ENCODE assay signal across 17 cellular contexts in the genomic region with DNA sequence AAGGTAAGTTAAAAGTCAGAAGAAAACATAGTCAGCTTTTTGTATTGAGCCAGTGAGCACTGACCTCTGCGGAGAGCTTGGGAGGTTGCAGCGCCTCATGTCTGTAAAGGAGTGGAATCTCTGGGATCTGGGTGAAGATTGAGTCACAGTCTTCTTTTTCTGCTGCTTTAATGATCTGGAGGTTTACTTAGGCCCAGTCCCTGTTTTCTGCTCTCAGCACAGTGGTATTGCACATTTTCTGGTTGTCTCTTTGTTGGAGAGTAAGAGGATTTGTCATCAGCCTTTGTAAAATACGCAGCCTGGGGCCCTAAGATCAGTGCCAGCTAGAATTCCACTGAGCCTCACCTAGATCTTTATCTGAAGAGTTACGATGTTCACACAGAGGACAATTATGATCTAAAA. TPM values are rescaled to one million over a fixed set of nuclear protein-coding genes. Genes with fewer than 3 reads are reported as not detected.
A peak's percentile ranks its signal among the peaks of the same experiment; 100 is the strongest.
DNase-seq lines count a peak whose midpoint lies in the region; ATAC-seq and TF ChIP-seq lines count a peak whose summit lies in the region.
"Had no signal": no experiment of that assay in that cellular context is flagged by ENCODE, and none has a peak within 500 bp of the region (broad histone marks: within the 10 kb centered on the region; RNA-seq: fewer than 3 reads in every experiment).

No MANE protein-coding gene starts in this region.

- ATAC-seq in Panc1 (peak; percentile 92), HG03280 (IDR thresholded peaks at IDR 0.05; ENCODE audit: unreplicated experiment) (no peak), GM19351 (IDR thresholded peaks at IDR 0.05; ENCODE audit: unreplicated experiment) (no peak)
- no peak for ATAC-seq in activated naive CD8-positive, alpha-beta T cell treated with anti-CD3 and anti-CD28 coated beads, Interleukin-2, amount 50 U/mL, for 24 hours
- ATAC-seq: upper lobe of right lung had no signal

- peak overlapping the region; percentile 66 for H3K4me2 ChIP-seq in osteoblast (ENCODE audit: insufficient read depth, low read length)

- intact Hi-C loops in Panc1 (cut with micrococcal nuclease; ENCODE audit: unreplicated experiment), result no loop called here

- H3K4me1 ChIP-seq in Panc1 (ENCODE audit: control insufficient read depth, insufficient read depth, low read length) (peaks cover 12% of the 10 kb centered on the region), ectodermal cell (ENCODE audit: control insufficient read depth, insufficient read depth, low read length) (peaks cover 14% of the 10 kb centered on the region), osteoblast (ENCODE audit: insufficient read depth, low read length) (peaks cover 24% of the 10 kb centered on the region)
- H3K4me1 ChIP-seq: upper lobe of right lung had no signal

- no peaks in the 10 kb centered on the region for H3K27me3 Mint-ChIP-seq in activated naive CD8-positive, alpha-beta T cell treated with anti-CD3 and anti-CD28 coated beads, Interleukin-2, amount 50 U/mL, for 24 hours

- BruUV-seq in Panc1 (replicated peaks; lab: Mats Ljungman, UMichigan), result no TSS peak

- WGBS in ectodermal cell, 2 experiments, result 91 to 93% methylated on average over 3 to 4 of the region's 4 CpGs

- peaks cover 4% of the 10 kb centered on the region for H3K4me1 Mint-ChIP-seq in activated naive CD8-positive, alpha-beta T cell treated with anti-CD3 and anti-CD28 coated beads, Interleukin-2, amount 50 U/mL, for 24 hours

- H3K36me3 ChIP-seq in Panc1 (ENCODE audit: control insufficient read depth, insufficient read depth, low read length) (no peaks in the 10 kb centered on the region), ectodermal cell (ENCODE audit: control insufficient read depth, insufficient read depth, low read length) (no peaks in the 10 kb centered on the region), osteoblast (ENCODE audit: insufficient read depth, low read length) (peaks cover 20% of the 10 kb centered on the region)

- no peak overlapping the region for H3K4me3 Mint-ChIP-seq in activated naive CD8-positive, alpha-beta T cell treated with anti-CD3 and anti-CD28 coated beads, Interleukin-2, amount 50 U/mL, for 24 hours

- H3K27me3 ChIP-seq in Panc1 (ENCODE audit: control insufficient read depth, insufficient read depth, low read length) (no peaks in the 10 kb centered on the region), ectodermal cell (ENCODE audit: control insufficient read depth, insufficient read depth, low read length, poor library complexity, severe bottlenecking) (no peaks in the 10 kb centered on the region), osteoblast (ENCODE audit: insufficient read depth, low read length) (no peaks in the 10 kb centered on the region)
- H3K27me3 ChIP-seq: upper lobe of right lung had no signal

- H2AFZ ChIP-seq in osteoblast (ENCODE audit: low read length), result no peak overlapping the region

- H3K36me3 Mint-ChIP-seq in activated naive CD8-positive, alpha-beta T cell treated with anti-CD3 and anti-CD28 coated beads, Interleukin-2, amount 50 U/mL, for 24 hours (ENCODE audit: low read depth), result peaks cover 15% of the 10 kb centered on the region

- H3K4me3 ChIP-seq in Panc1 (ENCODE audit: low read depth in 2 of 2, low read length in 2 of 2) (no peak overlapping the region), ectodermal cell (ENCODE audit: insufficient read depth, low read depth, low read length) (no peak overlapping the region), osteoblast (ENCODE audit: insufficient read depth, low read length) (no peak overlapping the region)
- H3K4me3 ChIP-seq: coronary artery, upper lobe of right lung had no signal

- H3K27ac ChIP-seq in Panc1 (ENCODE audit: low read length), result 0 out of 2 replicates have a peak overlapping the region, but pooled peaks have one; percentile 17
- H3K27ac ChIP-seq in ectodermal cell (ENCODE audit: insufficient read depth, low read depth, low read length, poor library complexity, severe bottlenecking), result peak overlapping the region; percentile 16
- peak overlapping the region; percentile 93 for H3K27ac ChIP-seq in osteoblast (ENCODE audit: low read depth, low read length)
- H3K27ac ChIP-seq: coronary artery, upper lobe of right lung had no signal

- H3K9me3 Mint-ChIP-seq in activated naive CD8-positive, alpha-beta T cell treated with anti-CD3 and anti-CD28 coated beads, Interleukin-2, amount 50 U/mL, for 24 hours, result no peaks in the 10 kb centered on the region

- DNase-seq in EH (ENCODE audit: low read depth), result peak; percentile 91
- DNase-seq in Panc1 (ENCODE audit: low read depth, low spot score), result no peak
- peak; percentile 87 for DNase-seq in osteoblast (ENCODE audit: insufficient read length, low spot score, missing footprints)
- DNase-seq in activated naive CD8-positive, alpha-beta T cell treated with anti-CD3 and anti-CD28 coated beads, Interleukin-2, amount 50 U/mL, for 24 hours, result no peak
- no peak for DNase-seq in cortex of kidney (lab: John Stamatoyannopoulos, UW)
- DNase-seq: activated CD4-positive, alpha-beta T cell treated with anti-CD3 and anti-CD28 coated beads for 4 hours; activated gamma-delta T cell treated with Interleukin-2 at 50 U/mL for 16 hours; DMS153; KBM-7; upper lobe of right lung had no signal

- peaks cover 8% of the 10 kb centered on the region for H4K20me1 ChIP-seq in osteoblast (ENCODE audit: insufficient read depth, low read length)

- in situ Hi-C loops in Panc1 (cut with HindIII; ENCODE audit: low pct_unique_long_range_greater_than_20kb, low sequenced_read_pairs), result no loop called here

- POLR2A ChIA-PET in Panc1 (lab: Charles Lee), result no interaction called here

- TF ChIP-seq CTCF in Panc1 (IDR thresholded peaks at IDR 0.05), result peak; percentile 29; the same call in 1 of the 2 replicates
- TF ChIP-seq CTCF in osteoblast (IDR thresholded peaks at IDR 0.05; ENCODE audit: extremely low read depth, low read depth, low read length), result peak; percentile 40

- H3K9me3 ChIP-seq in Panc1 (ENCODE audit: control insufficient read depth, insufficient read depth, low read depth, low read length), result no peaks in the 10 kb centered on the region
- H3K9me3 ChIP-seq in ectodermal cell (ENCODE audit: control insufficient read depth, low read length), result no peaks in the 10 kb centered on the region
- no peaks in the 10 kb centered on the region for H3K9me3 ChIP-seq in osteoblast (ENCODE audit: low read depth, low read length)
- H3K9me3 ChIP-seq: upper lobe of right lung had no signal

- CTCF ChIA-PET in Panc1 (lab: Charles Lee), result interaction anchor here (1.0 kb wide), 1 partner anchor 15 kb away, joined by 4 read pairs; no protein-coding TSS in a partner anchor

- peaks cover 16% of the 10 kb centered on the region for H3K79me2 ChIP-seq in osteoblast (ENCODE audit: insufficient read depth, low read length)

- no peak overlapping the region for H3K27ac Mint-ChIP-seq in activated naive CD8-positive, alpha-beta T cell treated with anti-CD3 and anti-CD28 coated beads, Interleukin-2, amount 50 U/mL, for 24 hours

RNA-seq across cellular contexts. Expression of gene GJD4, which starts 58.3 kb away (rescaled TPM):
- total RNA-seq in Panc1 (2021; ENCODE audit: unreplicated experiment) (not detected), osteoblast (under 0.01 TPM in 1 of 2 replicates, not detected in the other)
- polyA plus RNA-seq in Panc1 (2012; ENCODE audit: insufficient read length), result not detected
- polyA plus RNA-seq in ectodermal cell (2013, experiment 1 of 4), result not detected
- polyA plus RNA-seq in ectodermal cell (2013, experiment 2 of 4), result not detected
- not detected for polyA plus RNA-seq in ectodermal cell (2013, experiment 3 of 4)
- polyA plus RNA-seq in ectodermal cell (2013, experiment 4 of 4), result not detected
- total RNA-seq: lung microvascular endothelial cell, NCI-H460, pulmonary artery endothelial cell, upper lobe of right lung had no signal

Comparison
In these comparisons a context has a peak if more than half of its experiments do, and no peak if none do; other contexts are left out.
1. DNase-seq: peak in EH (single experiment) and osteoblast (single experiment); none in Panc1 (single experiment), activated naive CD8-positive, alpha-beta T cell treated with anti-CD3 and anti-CD28 coated beads, Interleukin-2, amount 50 U/mL, for 24 hours (single experiment) and cortex of kidney (single experiment).
2. H3K27ac ChIP-seq: peak in every context shown above with its lines; median percentile 93 in osteoblast; 17 in Panc1; 16 in ectodermal cell.